ENCODE assay signal across 27 cellular contexts in the genomic region with DNA sequence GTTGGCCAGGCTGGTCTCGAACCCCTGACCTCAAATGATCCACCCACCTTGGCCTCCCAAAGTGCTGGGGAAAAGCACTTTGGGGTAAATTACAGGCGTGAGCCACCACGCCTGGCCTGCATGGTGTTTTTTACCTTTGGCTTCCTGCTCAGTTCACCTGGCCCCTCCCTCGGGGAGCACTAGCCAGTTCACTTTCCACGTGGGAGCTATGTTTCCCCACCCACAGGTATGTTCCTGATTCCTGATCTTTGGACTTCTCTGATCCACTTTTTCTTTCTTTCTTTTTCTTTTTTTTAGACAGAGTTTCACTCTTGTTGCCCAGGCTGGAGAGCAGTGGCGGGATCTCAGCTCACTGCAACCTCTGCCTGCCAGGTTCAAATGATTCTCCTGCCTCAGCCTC. TPM values are rescaled to one million over a fixed set of nuclear protein-coding genes. Genes with fewer than 3 reads are reported as not detected.
DNase-seq lines count a peak whose midpoint lies in the region; ATAC-seq, FAIRE-seq and TF ChIP-seq lines count a peak whose summit lies in the region.
"Had no signal": no experiment of that assay in that cellular context is flagged by ENCODE, and none has a peak within 500 bp of the region (broad histone marks: within the 10 kb centered on the region; RNA-seq: fewer than 3 reads in every experiment).

No MANE protein-coding gene starts in this region.

- H3K36me3 ChIP-seq in body of pancreas (replicated peaks in 1 of 2; ENCODE audit: insufficient read depth in 1 of 2, low read depth in 2 of 2) (no peaks in the 10 kb centered on the region), HepG2 (replicated peaks in 1 of 2; ENCODE audit: control insufficient read depth in 1 of 2, insufficient read depth in 2 of 2, low read length in 2 of 2) (no peaks in the 10 kb centered on the region), mucosa of rectum (ENCODE audit: control insufficient read depth in 2 of 2, insufficient read depth in 2 of 2, low read length in 2 of 2) (no peaks in the 10 kb centered on the region), stomach (no peaks in the 10 kb centered on the region), tibial artery (no peaks in the 10 kb centered on the region)

- 44 to 49% methylated on average over 6 of the region's 6 CpGs for WGBS in body of pancreas, 2 donors
- 79% methylated on average over 6 of the region's 6 CpGs for WGBS in HepG2 (ENCODE audit: low lambda C conversion rate)
- WGBS in stomach, 5 donors: 33 to 65% (median 53%) methylated on average over 6 of the region's 6 CpGs

- H3K27ac ChIP-seq in body of pancreas (peak overlapping the region in 3 of 4 donors; percentile 50 to 72 (median 60)), HepG2 (ENCODE audit: extremely low read length, insufficient read depth, low read length) (no peak overlapping the region), mucosa of rectum (ENCODE audit: low read depth in 2 of 2, low read length in 2 of 2) (peak overlapping the region; percentile 68 to 71), stomach (peak overlapping the region in 4 of 5 donors; percentile 31 to 66 (median 56)), substantia nigra (ENCODE audit: low read depth, low read length, poor library complexity, severe bottlenecking) (no peak overlapping the region), tibial artery (no peak overlapping the region)
- H3K27ac ChIP-seq: BLaER1, KMS-11, PC-9 had no signal

- intact Hi-C loops in body of pancreas (cut with DNase I) (no loop called here), HepG2 (cut with micrococcal nuclease; ENCODE audit: unreplicated experiment) (no loop called here), stomach (cut with DNase I; ENCODE audit: low total_unique reads) (no loop called here), tibial artery (cut with DNase I; ENCODE audit: low total_unique reads) (no loop called here)

- H3K27me3 ChIP-seq in body of pancreas (no peaks in the 10 kb centered on the region), HepG2 (ENCODE audit: control insufficient read depth in 1 of 2, insufficient read depth in 2 of 2, low read length in 2 of 2) (no peaks in the 10 kb centered on the region), mucosa of rectum (ENCODE audit: control insufficient read depth in 2 of 2, insufficient read depth in 2 of 2, low read length in 2 of 2) (no peaks in the 10 kb centered on the region), stomach (no peaks in the 10 kb centered on the region), tibial artery (no peaks in the 10 kb centered on the region)
- H3K27me3 ChIP-seq: BLaER1 had no signal

- no peaks in the 10 kb centered on the region for H3K79me2 ChIP-seq in HepG2 (ENCODE audit: insufficient read depth, low read length)

- TF ChIP-seq EP300 in HepG2 (IDR thresholded peaks at IDR 0.05; ENCODE audit: low read depth in 2 of 2, low read length in 2 of 2) (no peak), HepG2 (CRISPR knock-in tag; IDR thresholded peaks at IDR 0.05; ENCODE audit: borderline replicate concordance) (no peak), stomach (IDR thresholded peaks at IDR 0.05) (no peak)

- H3K9me3 ChIP-seq in body of pancreas: no peaks in the 10 kb centered on the region
- no peaks in the 10 kb centered on the region for H3K9me3 ChIP-seq in HepG2 (ENCODE audit: low read length)
- no peaks in the 10 kb centered on the region for H3K9me3 ChIP-seq in mucosa of rectum (ENCODE audit: control insufficient read depth in 2 of 2, low read length in 2 of 2)
- H3K9me3 ChIP-seq in stomach: no peaks in the 10 kb centered on the region
- no peaks in the 10 kb centered on the region for H3K9me3 ChIP-seq in tibial artery
- H3K9me3 ChIP-seq: BLaER1 had no signal

- DNase-seq in body of pancreas: peak; percentile 57 to 77 (median 66)
- no peak for DNase-seq in HepG2 (ENCODE audit: low spot score)
- peak; percentile 73 for DNase-seq in stomach
- no peak for DNase-seq in SIG-M5 treated with dmso at 0.1 percent for 504 hours (lab: John Stamatoyannopoulos, UW; ENCODE audit: unreplicated experiment)
- no peak for DNase-seq in substantia nigra (lab: John Stamatoyannopoulos, UW)
- no peak for DNase-seq in tibial artery
- DNase-seq in T1000 (lab: John Stamatoyannopoulos, UW): no peak
- DNase-seq: CD4-positive, CD25-positive, alpha-beta regulatory T cell; DMS53; H9; NCI-H1048; NCI-H1417; NCI-H1694; NCI-H2029 treated with DMSO at 0.1 percent for 48 hours; NCI-H446 treated with DMSO at 0.1 percent for 48 hours; NCI-H526; NCI-H82; NK-92 treated with Interleukin-12 subunit alpha and Interleukin-12 subunit beta, amount 100 ng/mL, for 24 hours; PC-9; Right ventricle myocardium superior; RPMI8226 had no signal

- no peak for FAIRE-seq in HepG2 (lab: Jason Lieb, UNC)
- FAIRE-seq: A204.1 had no signal

- H2AFZ ChIP-seq in HepG2 (ENCODE audit: low read length): no peak overlapping the region
- H2AFZ ChIP-seq: GM23338, PC-9 had no signal

- H3K4me1 ChIP-seq in body of pancreas (peaks cover 30% of the 10 kb centered on the region), HepG2 (ENCODE audit: insufficient read depth, low read length) (0 out of 2 replicates have a peak, but pooled peaks cover 6% of the 10 kb centered on the region), mucosa of rectum (ENCODE audit: control insufficient read depth in 2 of 2, insufficient read depth in 2 of 2, low read length in 2 of 2) (peaks cover 6 to 18% of the 10 kb centered on the region in 2 donors), stomach (peaks cover 0 to 44% (median 19%) of the 10 kb centered on the region in 4 donors), tibial artery (peaks cover 0 to 21% (median 6%) of the 10 kb centered on the region in 4 donors)
- H3K4me1 ChIP-seq: BLaER1 had no signal

- CTCF ChIA-PET in HepG2 (lab: Yijun Ruan, JAX; ENCODE audit: low intra/inter-chr PET ratio, low total read pairs): no interaction called here

- H3K9ac ChIP-seq in HepG2 (ENCODE audit: insufficient read depth, low read depth, low read length) (no peak overlapping the region), mucosa of rectum (ENCODE audit: low read depth in 1 of 2, low read length in 2 of 2) (no peak overlapping the region)
- H3K9ac ChIP-seq: BLaER1, KMS-11 had no signal

- H3K4me3 ChIP-seq in body of pancreas (no peak overlapping the region), HepG2 (replicated peaks in 1 of 3; ENCODE audit: insufficient read depth in 1 of 3, low read depth in 2 of 3, low read length in 3 of 3) (no peak overlapping the region), mucosa of rectum (ENCODE audit: low read length in 2 of 2) (no peak overlapping the region), stomach (no peak overlapping the region), tibial artery (no peak overlapping the region)
- H3K4me3 ChIP-seq: BLaER1, GM23338, PC-9 had no signal

- H4K20me1 ChIP-seq in HepG2 (ENCODE audit: insufficient read depth, low read length): no peaks in the 10 kb centered on the region
- H4K20me1 ChIP-seq: BLaER1 had no signal

- TF ChIP-seq POLR2A in body of pancreas (IDR thresholded peaks at IDR 0.05): no peak
- no peak for TF ChIP-seq POLR2A in HepG2 (IDR thresholded peaks at IDR 0.05; ENCODE audit: insufficient read depth in 1 of 2, low read depth in 2 of 2, low read length in 2 of 2)
- TF ChIP-seq POLR2A in stomach (IDR thresholded peaks at IDR 0.05): no peak

- no peak for TF ChIP-seq CTCF in body of pancreas (IDR thresholded peaks at IDR 0.05)
- TF ChIP-seq CTCF in HepG2 (CRISPR knock-in tag; IDR thresholded peaks at IDR 0.05): no peak
- TF ChIP-seq CTCF in stomach (IDR thresholded peaks at IDR 0.05): no peak
- TF ChIP-seq CTCF in tibial artery (IDR thresholded peaks at IDR 0.05): no peak

- ATAC-seq in body of pancreas (peak; percentile 79), HepG2 (no peak)
- ATAC-seq: GM23338 had no signal

- BruUV-seq in HepG2 (replicated peaks; lab: Mats Ljungman, UMichigan): no TSS peak

- H3K4me2 ChIP-seq in HepG2 (ENCODE audit: low read depth, low read length): no peak overlapping the region
- H3K4me2 ChIP-seq: BLaER1, GM23338, KMS-11, PC-9 had no signal

- no peak for TF ChIP-seq RAD21 in HepG2 (CRISPR knock-in tag; IDR thresholded peaks at IDR 0.05)

- in situ Hi-C loops in HepG2 (cut with HindIII; ENCODE audit: extremely low pct_ligation_motif_present, low pct_unique_long_range_greater_than_20kb): no loop called here

- POLR2A ChIA-PET in HepG2 (lab: Yijun Ruan, JAX): no interaction called here

TF ChIP-seq in HepG2, 621 proteins besides CTCF, POLR2A, EP300 and RAD21 (continues in another document):
- TF ChIP-seq ZNF44 (CRISPR knock-in tag; IDR thresholded peaks at IDR 0.05): no peak

RNA-seq across cellular contexts. Expression of a gene that starts 15.8 kb away (rescaled TPM):
- 10 to 100 TPM; 25.2 to 34.9 TPM for total RNA-seq in body of pancreas
- total RNA-seq in HepG2 (2016; rRNA removed; fragmentation: Illumina TruSeq; extraction: Trizol): 25.3 and 32.1 TPM in 2 replicates
- 2.8 and 5.2 TPM in 2 replicates for total RNA-seq in HepG2 (2016; cell fraction: cytosol; rRNA removed; fragmentation: Illumina TruSeq; extraction: Trizol; ENCODE audit: low read depth)
- total RNA-seq in HepG2 (2016; cell fraction: insoluble cytoplasmic fraction; rRNA removed; fragmentation: Illumina TruSeq; extraction: Trizol): 24.3 and 28.3 TPM in 2 replicates
- total RNA-seq in HepG2 (2016; cell fraction: membrane; rRNA removed; fragmentation: Illumina TruSeq; extraction: Trizol): 10.8 and 12.3 TPM in 2 replicates
- 23.5 and 29.5 TPM in 2 replicates for total RNA-seq in HepG2 (2016; cell fraction: nucleus; rRNA removed; fragmentation: Illumina TruSeq; extraction: Trizol)
- polyA plus RNA-seq in HepG2 (2011; rRNA removed): 37.9 and 39.9 TPM in 2 replicates
- polyA plus RNA-seq in HepG2 (2011; cell fraction: cytosol; rRNA removed): 20.8 and 29.3 TPM in 2 replicates
- polyA plus RNA-seq in HepG2 (2011; cell fraction: nucleus; rRNA removed): 42.4 and 54.9 TPM in 2 replicates
- polyA plus RNA-seq in HepG2 (2012): 14.7 and 24.6 TPM in 2 replicates
- 1.9 and 2.6 TPM in 2 replicates for polyA plus RNA-seq in HepG2 (2016; cell fraction: cytosol; fragmentation: Illumina TruSeq; extraction: Trizol; ENCODE audit: low read depth)
- 24.2 and 33.5 TPM in 2 replicates for polyA plus RNA-seq in HepG2 (2016; cell fraction: insoluble cytoplasmic fraction; fragmentation: Illumina TruSeq; extraction: Trizol; ENCODE audit: low read depth)
- 5.5 and 5.8 TPM in 2 replicates for polyA plus RNA-seq in HepG2 (2016; cell fraction: membrane; fragmentation: Illumina TruSeq; extraction: Trizol; ENCODE audit: low read depth)
- 42.8 and 47.1 TPM in 2 replicates for polyA plus RNA-seq in HepG2 (2016; cell fraction: nucleus; fragmentation: Illumina TruSeq; extraction: Trizol; ENCODE audit: insufficient read depth, low read depth)
- 48.1 and 97.1 TPM in 2 replicates for polyA minus RNA-seq in HepG2 (2011; rRNA and poly(A)+ RNA removed; ENCODE audit: low replicate concordance)
- polyA minus RNA-seq in HepG2 (2011; cell fraction: cytosol; rRNA and poly(A)+ RNA removed): 26.5 and 29.0 TPM in 2 replicates
- 34.6 and 46.1 TPM in 2 replicates for polyA minus RNA-seq in HepG2 (2011; cell fraction: nucleus; rRNA and poly(A)+ RNA removed)
- total RNA-seq in stomach: 100 to 1,000 TPM in 1 of 5 donors, 10 to 100 TPM in 4; 32.1 to 303 (median 63.6) TPM
- polyA plus RNA-seq in stomach: 10 to 100 TPM; 17.5 to 27.6 (median 25.5) TPM
- total RNA-seq: CD4-positive, CD25-positive, alpha-beta regulatory T cell had no signal
- polyA plus RNA-seq: CD4-positive, CD25-positive, alpha-beta regulatory T cell; IgD-negative memory B cell had no signal

Comparison
In these comparisons a context has a peak if more than half of its experiments do, and no peak if none do; other contexts are left out.
1. DNase-seq: peak in body of pancreas (4 of 4) and stomach (single experiment); none in HepG2 (single experiment), SIG-M5 treated with dmso at 0.1 percent for 504 hours (single experiment), substantia nigra (0 of 49), tibial artery (0 of 2) and T1000 (single experiment).
2. H3K27ac ChIP-seq: peak in body of pancreas (3 of 4), mucosa of rectum (2 of 2) and stomach (4 of 5); none in HepG2 (single experiment), substantia nigra (single experiment) and tibial artery (0 of 2).